23 cellular contexts compared by ENCODE assay signal in the genomic region with DNA sequence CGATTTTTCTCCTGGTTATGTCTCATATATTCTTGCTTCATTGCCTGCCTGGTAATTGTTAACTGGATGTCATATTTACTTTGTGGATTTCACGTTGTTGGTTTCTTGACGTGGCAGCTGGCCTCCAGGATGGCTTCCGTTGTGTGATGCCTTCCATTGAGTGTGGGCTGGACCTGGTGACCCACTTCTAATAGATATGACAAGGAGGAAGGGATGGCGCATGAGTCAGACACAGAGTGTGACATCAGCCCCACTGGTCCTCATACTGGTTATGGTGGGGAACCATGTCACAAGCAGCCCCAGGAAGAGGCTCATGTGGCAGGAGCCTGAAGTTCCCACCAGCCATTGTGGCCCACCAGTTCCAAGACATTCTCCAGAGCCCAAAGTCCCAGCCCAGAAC. TPM values are rescaled to one million over a fixed set of nuclear protein-coding genes. Genes with fewer than 3 reads are reported as not detected.
"Had no signal": no experiment of that assay in that cellular context is flagged by ENCODE, and none has a peak within 500 bp of the region (broad histone marks: within the 10 kb centered on the region; RNA-seq: fewer than 3 reads in every experiment).

No MANE protein-coding gene starts in this region.

- H3K4me3 ChIP-seq: esophagus muscularis mucosa, ovary, right lobe of liver, stomach, testis had no signal

- H3K27me3 ChIP-seq: ovary, right lobe of liver, testis had no signal

- H3K36me3 ChIP-seq: esophagus muscularis mucosa, ovary, right lobe of liver, stomach had no signal

- H3K4me3 Mint-ChIP-seq: activated naive CD8-positive, alpha-beta T cell treated with anti-CD3 and anti-CD28 coated beads, Interleukin-2, amount 10 ng/mL, durations not matched to agents 7 days and 5 days; naive thymus-derived CD8-positive, alpha-beta T cell; T-helper 1 cell treated with Interleukin-12 subunit alpha and Interleukin-12 subunit beta and Interleukin-4 antibody, amounts not matched to agents 30 μg/mL and 1 μg/mL, for 36 hours; type B pancreatic cell had no signal

- H3K4me1 Mint-ChIP-seq: activated naive CD8-positive, alpha-beta T cell treated with anti-CD3 and anti-CD28 coated beads, Interleukin-2, amount 10 ng/mL, durations not matched to agents 7 days and 5 days had no signal

- H3K27ac Mint-ChIP-seq: activated naive CD8-positive, alpha-beta T cell treated with anti-CD3 and anti-CD28 coated beads, Interleukin-2, amount 10 ng/mL, durations not matched to agents 7 days and 5 days; naive thymus-derived CD8-positive, alpha-beta T cell; T-helper 1 cell treated with Interleukin-12 subunit alpha and Interleukin-12 subunit beta and Interleukin-4 antibody, amounts not matched to agents 30 μg/mL and 1 μg/mL, for 36 hours; type B pancreatic cell had no signal

- FAIRE-seq: endothelial cell of umbilical vein, small intestine had no signal

- ATAC-seq: left cardiac atrium; naive thymus-derived CD8-positive, alpha-beta T cell; right lobe of liver had no signal

- H3K4me1 ChIP-seq: esophagus muscularis mucosa, right lobe of liver, stomach, testis had no signal

- H3K27ac ChIP-seq: esophagus muscularis mucosa, ovary, right lobe of liver, stomach, testis had no signal

- H3K9me3 ChIP-seq: esophagus muscularis mucosa, ovary, right lobe of liver, stomach, testis had no signal

- H3K36me3 Mint-ChIP-seq: activated naive CD8-positive, alpha-beta T cell treated with anti-CD3 and anti-CD28 coated beads, Interleukin-2, amount 10 ng/mL, durations not matched to agents 7 days and 5 days; naive thymus-derived CD8-positive, alpha-beta T cell; type B pancreatic cell had no signal

- H3K9me3 Mint-ChIP-seq: activated naive CD8-positive, alpha-beta T cell treated with anti-CD3 and anti-CD28 coated beads, Interleukin-2, amount 10 ng/mL, durations not matched to agents 7 days and 5 days; T-helper 1 cell treated with Interleukin-12 subunit alpha and Interleukin-12 subunit beta and Interleukin-4 antibody, amounts not matched to agents 30 μg/mL and 1 μg/mL, for 36 hours; type B pancreatic cell had no signal

- DNase-seq: activated CD4-positive, alpha-beta T cell treated with anti-CD3 and anti-CD28 coated beads for 1 hour; activated naive CD4-positive, alpha-beta T cell treated with Interleukin-2 at 50 U/mL for 16 hours; activated naive CD8-positive, alpha-beta T cell treated with anti-CD3 and anti-CD28 coated beads, Interleukin-2, amount 10 ng/mL, durations not matched to agents 7 days and 5 days; activated T-cell treated with anti-CD3 and anti-CD28 coated beads for 4 hours; amygdala; dermis blood vessel endothelial cell; effector memory CD4-positive, alpha-beta T cell; left cardiac atrium; mesendoderm; naive thymus-derived CD8-positive, alpha-beta T cell; ovary; small intestine; stimulated activated CD4-positive, alpha-beta T cell treated with anti-CD3 and anti-CD28 coated beads, Interleukin-4, amount 100 ng/mL, for 1 hour; stomach; testis had no signal

RNA-seq across cellular contexts. Expression of a gene that starts 6.4 kb away (rescaled TPM):
- total RNA-seq: activated naive CD8-positive, alpha-beta T cell treated with anti-CD3 and anti-CD28 coated beads, Interleukin-2, amount 10 ng/mL, durations not matched to agents 7 days and 5 days; cardiac septum; dermis blood vessel endothelial cell; endothelial cell of umbilical vein; esophagus muscularis mucosa; left cardiac atrium; naive thymus-derived CD8-positive, alpha-beta T cell; pulmonary artery endothelial cell; right lobe of liver; stomach; testis had no signal
- polyA plus RNA-seq: endothelial cell of umbilical vein; naive thymus-derived CD8-positive, alpha-beta T cell; small intestine; stomach had no signal

RNA-seq across cellular contexts. Expression of a gene that starts 9.3 kb away (rescaled TPM):
- total RNA-seq: activated naive CD8-positive, alpha-beta T cell treated with anti-CD3 and anti-CD28 coated beads, Interleukin-2, amount 10 ng/mL, durations not matched to agents 7 days and 5 days; cardiac septum; dermis blood vessel endothelial cell; endothelial cell of umbilical vein; esophagus muscularis mucosa; left cardiac atrium; naive thymus-derived CD8-positive, alpha-beta T cell; pulmonary artery endothelial cell; right lobe of liver; stomach had no signal
- polyA plus RNA-seq: endothelial cell of umbilical vein; naive thymus-derived CD8-positive, alpha-beta T cell; ovary; small intestine; stomach had no signal

RNA-seq across cellular contexts. Expression of a gene that starts 34.0 kb away (rescaled TPM):
- total RNA-seq: activated naive CD8-positive, alpha-beta T cell treated with anti-CD3 and anti-CD28 coated beads, Interleukin-2, amount 10 ng/mL, durations not matched to agents 7 days and 5 days; cardiac septum; dermis blood vessel endothelial cell; endothelial cell of umbilical vein; esophagus muscularis mucosa; lower leg skin; naive thymus-derived CD8-positive, alpha-beta T cell; pulmonary artery endothelial cell; right lobe of liver; stomach; testis had no signal
- polyA plus RNA-seq: endothelial cell of umbilical vein; naive thymus-derived CD8-positive, alpha-beta T cell; ovary; small intestine; stomach had no signal
